ENCODE assay signal across 2 cellular contexts in genomic region chr12:45933504-45933903, GRCh38.
TF ChIP-seq lines count a peak whose summit lies in the region.

No MANE protein-coding gene starts in this region.

TF ChIP-seq in SK-N-SH treated with all-trans-retinoic acid at 6 μM for 48 hours, 23 proteins besides CTCF, POLR2A, EP300 and RAD21 (continued from another document):
- no peak for TF ChIP-seq TSHZ2 (CRISPR knock-in tag; IDR thresholded peaks at IDR 0.05)
- peak; percentile 24; the same call in 1 of the 2 replicates for TF ChIP-seq ISL1 (CRISPR knock-in tag; IDR thresholded peaks at IDR 0.05)
- no peak for TF ChIP-seq CSDC2 (CRISPR knock-in tag; IDR thresholded peaks at IDR 0.05)

TF ChIP-seq in SK-N-SH, 30 proteins besides CTCF, POLR2A, EP300 and RAD21 (continued from another document):
- TF ChIP-seq ZBTB33 (IDR thresholded peaks at IDR 0.05; ENCODE audit: borderline replicate concordance, low read depth) (no peak), FOXJ3 (CRISPR knock-in tag; IDR thresholded peaks at IDR 0.05) (no peak), JUND (IDR thresholded peaks at IDR 0.05) (no peak), NRF1 (IDR thresholded peaks at IDR 0.05; ENCODE audit: low read depth, low read length) (no peak), YY1 (IDR thresholded peaks at IDR 0.05; ENCODE audit: low read depth) (no peak), SMC3 (IDR thresholded peaks at IDR 0.05; ENCODE audit: low read depth, low read length) (no peak), RFX5 (IDR thresholded peaks at IDR 0.05; ENCODE audit: low read length) (no peak), TAF1 (IDR thresholded peaks at IDR 0.05; ENCODE audit: borderline replicate concordance, low read depth, low read length) (no peak), FOSL2 (IDR thresholded peaks at IDR 0.05; ENCODE audit: borderline replicate concordance, low read depth) (no peak), POLR2AphosphoS5 (IDR thresholded peaks at IDR 0.05; ENCODE audit: low read depth, low read length) (no peak), TEAD4 (IDR thresholded peaks at IDR 0.05; ENCODE audit: borderline replicate concordance, insufficient read depth) (no peak)
TF ChIP-seq in SK-N-SH: peak in this region for 0.
